ENCODE assay signal across 22 cellular contexts in the genomic region with DNA sequence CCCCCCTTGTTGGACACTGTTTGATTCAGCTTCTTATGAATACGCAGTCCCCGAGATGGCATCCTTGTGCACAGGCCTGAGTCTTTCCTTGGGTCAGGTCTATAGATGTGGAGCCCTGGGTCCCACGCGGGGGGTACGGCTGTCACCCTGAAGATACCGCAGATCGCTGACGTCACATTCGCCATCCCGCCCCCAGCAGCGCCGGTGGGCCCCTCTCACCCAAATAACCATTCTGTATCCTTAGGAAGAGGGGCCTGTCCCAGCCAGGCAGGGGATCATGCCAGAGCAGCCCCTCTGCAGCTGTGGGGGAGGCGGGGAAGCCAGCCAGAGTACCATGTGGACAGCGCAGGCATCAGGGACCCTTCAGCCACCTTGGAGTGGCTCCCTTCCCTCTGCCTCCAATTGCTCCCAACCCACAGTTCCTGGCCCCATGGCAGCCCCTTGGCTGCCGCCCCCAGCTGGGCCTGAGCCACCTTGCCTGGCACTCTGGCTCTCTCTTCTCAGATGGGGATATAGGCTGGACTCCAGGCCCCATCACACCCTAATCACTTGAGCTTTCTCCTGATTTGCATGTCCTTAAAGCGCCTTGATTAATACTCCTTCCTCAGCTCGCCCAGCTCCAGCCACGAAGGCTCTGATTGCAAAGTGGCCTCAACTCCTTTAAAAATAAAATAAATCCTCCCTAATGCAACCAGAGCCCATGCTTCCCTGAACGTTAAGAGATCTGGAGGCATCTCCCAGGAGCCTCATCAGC.
"Had no signal": no experiment of that assay in that cellular context is flagged by ENCODE, and none has a peak within 500 bp of the region (broad histone marks: within the 10 kb centered on the region; RNA-seq: fewer than 3 reads in every experiment).

No MANE protein-coding gene starts in this region.

- H3K4me3 ChIP-seq: coronary artery, lower lobe of right lung, prostate gland, right atrium auricular region, skin epidermis, thoracic aorta had no signal

- H3K27me3 ChIP-seq: right atrium auricular region had no signal

- H3K9me3 Mint-ChIP-seq: activated CD4-positive, alpha-beta T cell treated with anti-CD3 and anti-CD28 coated beads, Interleukin-2, amount 10 ng/mL, durations not matched to agents 24 days and 14 days; activated CD8-positive, alpha-beta T cell treated with anti-CD3 and anti-CD28 coated beads for 36 hours; activated naive CD4-positive, alpha-beta T cell treated with anti-CD3 and anti-CD28 coated beads, Interleukin-2, amount 10 ng/mL, durations not matched to agents 7 days and 5 days; activated naive CD8-positive, alpha-beta T cell treated with anti-CD3 and anti-CD28 coated beads, Interleukin-2, amount 50 U/mL, for 24 hours; activated T-cell treated with anti-CD3 and anti-CD28 coated beads, Interleukin-2, amount 50 U/mL, for 24 hours; T-helper 2 cell treated with Interferon-gamma antibody and Interleukin-4, amounts not matched to agents 5 μg/mL and 100 μg/mL, for 36 hours had no signal

- H3K36me3 ChIP-seq: lower lobe of right lung, prostate gland, right atrium auricular region, thoracic aorta had no signal

- H3K27ac ChIP-seq: coronary artery, lower lobe of right lung, right atrium auricular region, skin epidermis, thoracic aorta had no signal

- H3K9me3 ChIP-seq: lower lobe of right lung, prostate gland, right atrium auricular region, thoracic aorta had no signal

- FAIRE-seq: endometrium, islet of Langerhans had no signal

- DNase-seq: activated CD4-positive, alpha-beta T cell treated with anti-CD3 and anti-CD28 coated beads, Interleukin-2, amount 10 ng/mL, durations not matched to agents 24 days and 14 days; activated CD4-positive, CD25-positive, alpha-beta regulatory T cell; activated CD8-positive, alpha-beta T cell treated with anti-CD3 and anti-CD28 coated beads for 36 hours; activated naive CD4-positive, alpha-beta T cell treated with anti-CD3 and anti-CD28 coated beads, Interleukin-2, amount 10 ng/mL, durations not matched to agents 7 days and 5 days; activated naive CD8-positive, alpha-beta T cell treated with anti-CD3 and anti-CD28 coated beads, Interleukin-2, amount 50 U/mL, for 24 hours; activated T-cell treated with anti-CD3 and anti-CD28 coated beads, Interleukin-2, amount 50 U/mL, for 24 hours; anterior cingulate cortex; erythroblast; foreskin melanocyte; glutamatergic neuron; hippocampal formation; lower lobe of right lung; stimulated activated CD4-positive, alpha-beta T cell treated with anti-CD3 and anti-CD28 coated beads, Interleukin-15, amount 100 ng/mL, for 24 hours; stimulated activated CD4-positive, alpha-beta T cell treated with anti-CD3 and anti-CD28 coated beads, Interleukin-2, amount 100 ng/mL, for 48 hours had no signal

- H3K4me1 ChIP-seq: lower lobe of right lung, right atrium auricular region had no signal

- H3K36me3 Mint-ChIP-seq: activated naive CD4-positive, alpha-beta T cell treated with anti-CD3 and anti-CD28 coated beads, Interleukin-2, amount 10 ng/mL, durations not matched to agents 7 days and 5 days had no signal

- H3K27ac Mint-ChIP-seq: activated CD4-positive, alpha-beta T cell treated with anti-CD3 and anti-CD28 coated beads, Interleukin-2, amount 10 ng/mL, durations not matched to agents 24 days and 14 days; activated CD8-positive, alpha-beta T cell treated with anti-CD3 and anti-CD28 coated beads for 36 hours; activated naive CD4-positive, alpha-beta T cell treated with anti-CD3 and anti-CD28 coated beads, Interleukin-2, amount 10 ng/mL, durations not matched to agents 7 days and 5 days; activated naive CD8-positive, alpha-beta T cell treated with anti-CD3 and anti-CD28 coated beads, Interleukin-2, amount 50 U/mL, for 24 hours; activated T-cell treated with anti-CD3 and anti-CD28 coated beads, Interleukin-2, amount 50 U/mL, for 24 hours; T-helper 2 cell treated with Interferon-gamma antibody and Interleukin-4, amounts not matched to agents 5 μg/mL and 100 μg/mL, for 36 hours had no signal

- H3K4me1 Mint-ChIP-seq: activated CD4-positive, alpha-beta T cell treated with anti-CD3 and anti-CD28 coated beads, Interleukin-2, amount 10 ng/mL, durations not matched to agents 24 days and 14 days; activated naive CD4-positive, alpha-beta T cell treated with anti-CD3 and anti-CD28 coated beads, Interleukin-2, amount 10 ng/mL, durations not matched to agents 7 days and 5 days; activated naive CD8-positive, alpha-beta T cell treated with anti-CD3 and anti-CD28 coated beads, Interleukin-2, amount 50 U/mL, for 24 hours had no signal

- H3K4me3 Mint-ChIP-seq: activated CD4-positive, alpha-beta T cell treated with anti-CD3 and anti-CD28 coated beads, Interleukin-2, amount 10 ng/mL, durations not matched to agents 24 days and 14 days; activated CD8-positive, alpha-beta T cell treated with anti-CD3 and anti-CD28 coated beads for 36 hours; activated naive CD4-positive, alpha-beta T cell treated with anti-CD3 and anti-CD28 coated beads, Interleukin-2, amount 10 ng/mL, durations not matched to agents 7 days and 5 days; activated naive CD8-positive, alpha-beta T cell treated with anti-CD3 and anti-CD28 coated beads, Interleukin-2, amount 50 U/mL, for 24 hours; activated T-cell treated with anti-CD3 and anti-CD28 coated beads, Interleukin-2, amount 50 U/mL, for 24 hours; T-helper 2 cell treated with Interferon-gamma antibody and Interleukin-4, amounts not matched to agents 5 μg/mL and 100 μg/mL, for 36 hours had no signal
